22 cellular contexts compared by ENCODE assay signal in the genomic region with DNA sequence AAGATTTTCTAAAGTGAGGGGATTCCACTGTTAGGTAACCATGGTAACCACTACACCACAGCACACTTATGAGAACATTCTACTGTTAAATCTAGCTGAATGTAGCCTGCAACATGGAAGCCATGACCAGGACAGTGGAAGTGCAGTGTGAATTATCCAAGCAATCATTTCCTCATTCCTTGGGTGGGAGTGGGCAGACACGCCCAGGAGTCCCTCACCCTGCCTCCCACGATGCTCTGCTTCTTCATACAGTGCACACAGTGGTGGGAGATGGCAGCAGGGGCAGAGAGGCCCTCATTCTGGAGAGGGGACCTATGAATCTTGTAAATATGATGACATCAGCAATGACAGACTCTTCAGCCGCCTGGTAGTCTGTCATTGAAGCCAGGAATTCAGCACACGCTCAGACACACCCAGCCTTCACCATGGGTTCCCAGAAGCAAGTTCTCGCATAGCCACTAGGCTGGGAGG.
A peak's percentile ranks its signal among the peaks of the same experiment; 100 is the strongest.
DNase-seq lines count a peak whose midpoint lies in the region; ATAC-seq, FAIRE-seq and TF ChIP-seq lines count a peak whose summit lies in the region.
"Had no signal": no experiment of that assay in that cellular context is flagged by ENCODE, and none has a peak within 500 bp of the region (broad histone marks: within the 10 kb centered on the region; RNA-seq: fewer than 3 reads in every experiment).

No MANE protein-coding gene starts in this region.

- H3K36me3 ChIP-seq in breast epithelium: no peaks in the 10 kb centered on the region
- H3K36me3 ChIP-seq in mucosa of descending colon (ENCODE audit: low read depth): no peaks in the 10 kb centered on the region
- H3K36me3 ChIP-seq: heart left ventricle, neural progenitor cell, upper lobe of right lung had no signal

- H3K27ac ChIP-seq in C4-2B (peak overlapping the region; percentile 49; the same call in 1 of the 2 replicates), breast epithelium (peak overlapping the region; percentile 68 to 80)
- H3K27ac ChIP-seq: heart left ventricle, KMS-11, neural progenitor cell, RWPE1, upper lobe of right lung had no signal

- H3K4me3 ChIP-seq in breast epithelium: no peak overlapping the region
- no peak overlapping the region for H3K4me3 ChIP-seq in mucosa of descending colon
- H3K4me3 ChIP-seq: heart left ventricle, neural progenitor cell, upper lobe of right lung had no signal

- H3K4me1 Mint-ChIP-seq in activated T-helper 2 cell treated with anti-CD3 and anti-CD28 coated beads, Interferon-gamma antibody, Interleukin-2, Interleukin-4, amounts not matched to agents 10 μg/mL and 5 μg/mL and 100 μg/mL, durations not matched to agents 14 hours and 24 hours and 36 hours (ENCODE audit: low read depth): peaks cover 2% of the 10 kb centered on the region
- H3K4me1 Mint-ChIP-seq: activated naive CD8-positive, alpha-beta T cell treated with anti-CD3 and anti-CD28 coated beads, Interleukin-2, amount 10 ng/mL, durations not matched to agents 7 days and 5 days; CD4-positive, alpha-beta memory T cell had no signal

- H3K9me3 Mint-ChIP-seq in activated T-helper 2 cell treated with anti-CD3 and anti-CD28 coated beads, Interferon-gamma antibody, Interleukin-2, Interleukin-4, amounts not matched to agents 10 μg/mL and 5 μg/mL and 100 μg/mL, durations not matched to agents 14 hours and 24 hours and 36 hours: no peaks in the 10 kb centered on the region
- H3K9me3 Mint-ChIP-seq: activated CD4-positive, alpha-beta memory T cell treated with anti-CD3 and anti-CD28 coated beads for 36 hours; activated naive CD8-positive, alpha-beta T cell treated with anti-CD3 and anti-CD28 coated beads, Interleukin-2, amount 10 ng/mL, durations not matched to agents 7 days and 5 days; activated T-cell treated with anti-CD3 and anti-CD28 coated beads, Interleukin-2, amount 50 U/mL, for 24 hours; CD4-positive, alpha-beta memory T cell; dendritic cell treated with granulocyte-macrophage colony-stimulating factor and Interleukin-4, amounts not matched to agents 40 ng/mL and 50 ng/mL, for 4 days; neural progenitor cell had no signal

- ATAC-seq in mucosa of descending colon (peak; percentile 25), GM18907 (IDR thresholded peaks at IDR 0.05; ENCODE audit: unreplicated experiment) (no peak)
- ATAC-seq: heart left ventricle; stimulated activated naive CD8-positive, alpha-beta T cell treated with anti-CD3 and anti-CD28 coated beads, Interleukin-15, Interleukin-2, amounts not matched to agents 100 U/mL and 50 U/mL, for 24 hours; upper lobe of right lung had no signal

- TF ChIP-seq POLR2A in breast epithelium (IDR thresholded peaks at IDR 0.05): no peak

- H3K27me3 ChIP-seq in breast epithelium: no peaks in the 10 kb centered on the region

- no peak for TF ChIP-seq CTCF in C4-2B (conservative IDR thresholded peaks at IDR 0.05)
- TF ChIP-seq CTCF in breast epithelium (IDR thresholded peaks at IDR 0.05): no peak
- TF ChIP-seq CTCF in mucosa of descending colon (IDR thresholded peaks at IDR 0.05): no peak

- H3K27me3 Mint-ChIP-seq in activated T-helper 2 cell treated with anti-CD3 and anti-CD28 coated beads, Interferon-gamma antibody, Interleukin-2, Interleukin-4, amounts not matched to agents 10 μg/mL and 5 μg/mL and 100 μg/mL, durations not matched to agents 14 hours and 24 hours and 36 hours (ENCODE audit: low read depth): peaks cover 25% of the 10 kb centered on the region

- H3K9me3 ChIP-seq in breast epithelium (no peaks in the 10 kb centered on the region), mucosa of descending colon (no peaks in the 10 kb centered on the region)
- H3K9me3 ChIP-seq: heart left ventricle, upper lobe of right lung had no signal

- H3K36me3 Mint-ChIP-seq in activated T-helper 2 cell treated with anti-CD3 and anti-CD28 coated beads, Interferon-gamma antibody, Interleukin-2, Interleukin-4, amounts not matched to agents 10 μg/mL and 5 μg/mL and 100 μg/mL, durations not matched to agents 14 hours and 24 hours and 36 hours (ENCODE audit: low read depth): no peaks in the 10 kb centered on the region
- H3K36me3 Mint-ChIP-seq: activated CD4-positive, alpha-beta memory T cell treated with anti-CD3 and anti-CD28 coated beads for 36 hours; activated naive CD8-positive, alpha-beta T cell treated with anti-CD3 and anti-CD28 coated beads, Interleukin-2, amount 10 ng/mL, durations not matched to agents 7 days and 5 days; CD4-positive, alpha-beta memory T cell; neural progenitor cell had no signal

- H3K4me1 ChIP-seq in breast epithelium (peaks cover 0 to 12% of the 10 kb centered on the region in 2 donors), mucosa of descending colon (ENCODE audit: low read depth) (no peaks in the 10 kb centered on the region)
- H3K4me1 ChIP-seq: heart left ventricle, neural progenitor cell, upper lobe of right lung had no signal

- DNase-seq in HTR-8/SVneo (ENCODE audit: insufficient read length, low spot score) (peak; percentile 17), breast epithelium (ENCODE audit: low spot score in 2 of 2) (no peak), mucosa of descending colon (no peak), activated T-cell treated with anti-CD3 and anti-CD28 coated beads for 4 hours (no peak), amygdala (lab: John Stamatoyannopoulos, UW) (no peak)
- DNase-seq in activated T-helper 2 cell treated with anti-CD3 and anti-CD28 coated beads, Interferon-gamma antibody, Interleukin-2, Interleukin-4, amounts not matched to agents 10 μg/mL and 5 μg/mL and 100 μg/mL, durations not matched to agents 14 hours and 24 hours and 36 hours (ENCODE audit: low spot score): no peak
- DNase-seq: activated CD4-positive, alpha-beta memory T cell treated with anti-CD3 and anti-CD28 coated beads for 36 hours; activated naive CD8-positive, alpha-beta T cell treated with anti-CD3 and anti-CD28 coated beads, Interleukin-2, amount 10 ng/mL, durations not matched to agents 7 days and 5 days; activated T-cell treated with anti-CD3 and anti-CD28 coated beads, Interleukin-2, amount 50 U/mL, for 24 hours; CD4-positive, alpha-beta memory T cell; heart left ventricle; mesenchymal stem cell; NCI-H1417; stimulated activated naive CD8-positive, alpha-beta T cell treated with anti-CD3 and anti-CD28 coated beads, Interleukin-15, Interleukin-2, amounts not matched to agents 100 U/mL and 50 U/mL, for 24 hours; upper lobe of right lung had no signal

- H3K27ac Mint-ChIP-seq in activated T-helper 2 cell treated with anti-CD3 and anti-CD28 coated beads, Interferon-gamma antibody, Interleukin-2, Interleukin-4, amounts not matched to agents 10 μg/mL and 5 μg/mL and 100 μg/mL, durations not matched to agents 14 hours and 24 hours and 36 hours: no peak overlapping the region
- H3K27ac Mint-ChIP-seq: activated CD4-positive, alpha-beta memory T cell treated with anti-CD3 and anti-CD28 coated beads for 36 hours; activated naive CD8-positive, alpha-beta T cell treated with anti-CD3 and anti-CD28 coated beads, Interleukin-2, amount 10 ng/mL, durations not matched to agents 7 days and 5 days; activated T-cell treated with anti-CD3 and anti-CD28 coated beads, Interleukin-2, amount 50 U/mL, for 24 hours; CD4-positive, alpha-beta memory T cell; dendritic cell treated with granulocyte-macrophage colony-stimulating factor and Interleukin-4, amounts not matched to agents 40 ng/mL and 50 ng/mL, for 4 days; neural progenitor cell had no signal

- H3K4me3 Mint-ChIP-seq in activated T-helper 2 cell treated with anti-CD3 and anti-CD28 coated beads, Interferon-gamma antibody, Interleukin-2, Interleukin-4, amounts not matched to agents 10 μg/mL and 5 μg/mL and 100 μg/mL, durations not matched to agents 14 hours and 24 hours and 36 hours (ENCODE audit: low read depth): no peak overlapping the region
- H3K4me3 Mint-ChIP-seq: activated CD4-positive, alpha-beta memory T cell treated with anti-CD3 and anti-CD28 coated beads for 36 hours; activated naive CD8-positive, alpha-beta T cell treated with anti-CD3 and anti-CD28 coated beads, Interleukin-2, amount 10 ng/mL, durations not matched to agents 7 days and 5 days; activated T-cell treated with anti-CD3 and anti-CD28 coated beads, Interleukin-2, amount 50 U/mL, for 24 hours; CD4-positive, alpha-beta memory T cell; dendritic cell treated with granulocyte-macrophage colony-stimulating factor and Interleukin-4, amounts not matched to agents 40 ng/mL and 50 ng/mL, for 4 days; neural progenitor cell had no signal

- peak; percentile 73 for FAIRE-seq in HTR-8/SVneo (lab: Jason Lieb, UNC)
- FAIRE-seq: bronchial epithelial cell had no signal

- intact Hi-C loops in breast epithelium (cut with DNase I; ENCODE audit: low total_unique reads) (no loop called here), mucosa of descending colon (cut with DNase I, micrococcal nuclease) (no loop called here)
- intact Hi-C loops in activated T-helper 2 cell treated with anti-CD3 and anti-CD28 coated beads, Interferon-gamma antibody, Interleukin-2, Interleukin-4, amounts not matched to agents 10 μg/mL and 5 μg/mL and 100 μg/mL, durations not matched to agents 14 hours and 24 hours and 36 hours (cut with micrococcal nuclease): no loop called here
